ENCODE assay signal across 9 cellular contexts in genomic region chr1:148523205-148524144, GRCh38. TPM values are rescaled to one million over a fixed set of nuclear protein-coding genes. Genes with fewer than 3 reads are reported as not detected.
DNase-seq lines count a peak whose midpoint lies in the region; ATAC-seq, FAIRE-seq and TF ChIP-seq lines count a peak whose summit lies in the region.
"Not testable (repeated sequence)": the region's sequence is repeated elsewhere in the genome, so short reads cannot be mapped to it uniquely, and the experiment has no call there.
"Had no signal": no experiment of that assay in that cellular context is flagged by ENCODE, and none has a peak within 500 bp of the region (broad histone marks: within the 10 kb centered on the region; RNA-seq: fewer than 3 reads in every experiment).

No MANE protein-coding gene starts in this region.

- in situ Hi-C loops in K562 (cut with MboI): not testable (repeated sequence)

- CTCF ChIA-PET in activated CD4-positive, alpha-beta T cell treated with anti-CD3 and anti-CD28 coated beads, Interleukin-2, amount 10 ng/mL, durations not matched to agents 7 days and 5 days (lab: Charles Lee); K562 (lab: Yijun Ruan, JAX; ENCODE audit: low intra/inter-chr PET ratio): not testable (repeated sequence)

- not testable (repeated sequence) for H3K4me1 ChIP-seq in Loucy (ENCODE audit: insufficient read depth, low read length, poor library complexity, severe bottlenecking); K562 (replicated peaks in 1 of 2; ENCODE audit: control insufficient read depth in 2 of 2, insufficient read depth in 2 of 2, low read length in 2 of 2); left ventricle myocardium inferior; pancreas

- WGBS in K562 (ENCODE audit: insufficient coverage, low coverage, missing lambda C conversion rate): 41% methylated on average over 4 of the region's 35 CpGs
- 10 to 32% methylated on average over 11 to 18 of the region's 35 CpGs for WGBS in pancreas, 2 donors

- not testable (repeated sequence) for H3K36me3 ChIP-seq in Loucy (ENCODE audit: insufficient read depth, low read length); K562 (ENCODE audit: control insufficient read depth, insufficient read depth, low read length); left ventricle myocardium inferior; pancreas

- not testable (repeated sequence) for BruUV-seq in K562 (replicated peaks; lab: Mats Ljungman, UMichigan)

- not testable (repeated sequence) for H3K4me1 Mint-ChIP-seq in activated CD4-positive, alpha-beta T cell treated with anti-CD3 and anti-CD28 coated beads, Interleukin-2, amount 10 ng/mL, durations not matched to agents 7 days and 5 days

- TF ChIP-seq EP300 in K562 (IDR thresholded peaks at IDR 0.05; ENCODE audit: low read length): not testable (repeated sequence)

- H3K9ac ChIP-seq in Loucy (ENCODE audit: low read depth, low read length, poor library complexity, severe bottlenecking): peak overlapping the region; percentile 75
- not testable (repeated sequence) for H3K9ac ChIP-seq in K562 (ENCODE audit: insufficient read depth in 1 of 2, low read depth in 2 of 2, low read length in 2 of 2)

- TF ChIP-seq POLR2A in K562 (conservative IDR thresholded peaks at IDR 0.05): not testable (repeated sequence)

- not testable (repeated sequence) for TF ChIP-seq RAD21 in K562 (CRISPR knock-in tag; conservative IDR thresholded peaks at IDR 0.05 in 1 of 2, IDR thresholded peaks at IDR 0.05 in 1 of 2)

- peak overlapping the region; percentile 88 for H3K4me3 Mint-ChIP-seq in activated CD4-positive, alpha-beta T cell treated with anti-CD3 and anti-CD28 coated beads, Interleukin-2, amount 10 ng/mL, durations not matched to agents 7 days and 5 days

- ATAC-seq in GM19395 (IDR thresholded peaks at IDR 0.05; ENCODE audit: unreplicated experiment): peak; percentile 4
- ATAC-seq in HG02884 (IDR thresholded peaks at IDR 0.05; ENCODE audit: unreplicated experiment): peak; percentile 10
- peak; percentile 6; the same call in 1 of the 3 replicates for ATAC-seq in K562
- peak; percentile 25 to 44 (median 32) for ATAC-seq in pancreas

- POLR2A ChIA-PET in activated CD4-positive, alpha-beta T cell treated with anti-CD3 and anti-CD28 coated beads, Interleukin-2, amount 10 ng/mL, durations not matched to agents 7 days and 5 days (lab: Charles Lee): interaction anchor here (0.6 to 0.8 kb wide), 5 partner anchors 120 to 260 kb away, joined by 3 to 13 read pairs (median 6); no protein-coding TSS in a partner anchor
- POLR2A ChIA-PET in K562 (lab: Yijun Ruan, JAX): interaction anchor here (0.7 to 1.3 kb wide), 5 partner anchors 135 to 260 kb away, joined by 3 to 9 read pairs (median 3); no protein-coding TSS in a partner anchor

- H3K9me3 Mint-ChIP-seq in activated CD4-positive, alpha-beta T cell treated with anti-CD3 and anti-CD28 coated beads, Interleukin-2, amount 10 ng/mL, durations not matched to agents 7 days and 5 days: not testable (repeated sequence)

- H3K9me2 ChIP-seq in Loucy (replicated peaks; ENCODE audit: low read depth, low read length): not testable (repeated sequence)

- not testable (repeated sequence) for H3K27me3 Mint-ChIP-seq in activated CD4-positive, alpha-beta T cell treated with anti-CD3 and anti-CD28 coated beads, Interleukin-2, amount 10 ng/mL, durations not matched to agents 7 days and 5 days

- TF ChIP-seq CTCF in Loucy (conservative IDR thresholded peaks at IDR 0.05; ENCODE audit: low read length); K562 (IDR thresholded peaks at IDR 0.05 in 2 of 3, conservative IDR thresholded peaks at IDR 0.05 in 1 of 3; ENCODE audit: insufficient read depth in 2 of 3, low read depth in 1 of 3, low read length in 3 of 3); left ventricle myocardium inferior (IDR thresholded peaks at IDR 0.05; ENCODE audit: borderline replicate concordance); pancreas (IDR thresholded peaks at IDR 0.05): not testable (repeated sequence)

- peak; percentile 9 for DNase-seq in activated CD4-positive, alpha-beta T cell treated with anti-CD3 and anti-CD28 coated beads, Interleukin-2, amount 10 ng/mL, durations not matched to agents 7 days and 5 days
- not testable (repeated sequence) for DNase-seq in K562 (ENCODE audit: extremely low read depth in 1 of 4, low spot score in 3 of 4); left ventricle myocardium inferior; pancreas

- not testable (repeated sequence) for H3K9me1 ChIP-seq in K562 (ENCODE audit: control insufficient read depth, insufficient read depth, low read length)

- H3K36me3 Mint-ChIP-seq in activated CD4-positive, alpha-beta T cell treated with anti-CD3 and anti-CD28 coated beads, Interleukin-2, amount 10 ng/mL, durations not matched to agents 7 days and 5 days (ENCODE audit: low read depth): not testable (repeated sequence)

- H3K4me2 ChIP-seq in Loucy (ENCODE audit: low read depth, low read length, poor library complexity, severe bottlenecking): peak overlapping the region; percentile 62
- H3K4me2 ChIP-seq in K562 (ENCODE audit: insufficient read depth, low read length): not testable (repeated sequence)

- intact Hi-C loops in K562 (cut with micrococcal nuclease); left ventricle myocardium inferior (cut with micrococcal nuclease): not testable (repeated sequence)
- intact Hi-C loops in pancreas (cut with DNase I): loop anchor here in 1 of 3 donors (10.0 kb wide), 1 partner anchor 139 kb away; no protein-coding TSS in a partner anchor

- H3K27ac ChIP-seq in K562 (ENCODE audit: extremely low read depth, low read depth, low read length): not testable (repeated sequence)
- H3K27ac ChIP-seq in left ventricle myocardium inferior (replicated peaks) (peak overlapping the region; percentile 71), pancreas (peak overlapping the region in 2 of 4 donors; percentile 79 to 84)

- not testable (repeated sequence) for H3F3A ChIP-seq in Loucy (ENCODE audit: low read depth)

- H3K27me3 ChIP-seq in Loucy (ENCODE audit: insufficient read depth, low read length, poor library complexity, severe bottlenecking); K562 (ENCODE audit: control insufficient read depth in 2 of 2, insufficient read depth in 2 of 2, low read length in 2 of 2); left ventricle myocardium inferior (ENCODE audit: low read depth); pancreas: not testable (repeated sequence)

- not testable (repeated sequence) for FAIRE-seq in K562 (lab: Jason Lieb, UNC); pancreas (lab: Jason Lieb, UNC)

- not testable (repeated sequence) for H3K79me2 ChIP-seq in Loucy (ENCODE audit: insufficient read depth, low read length); K562 (ENCODE audit: control insufficient read depth, insufficient read depth, low read length)

- H3K27ac Mint-ChIP-seq in activated CD4-positive, alpha-beta T cell treated with anti-CD3 and anti-CD28 coated beads, Interleukin-2, amount 10 ng/mL, durations not matched to agents 7 days and 5 days: peak overlapping the region; percentile 95

- H3K4me3 ChIP-seq in Loucy (ENCODE audit: low read length, poor library complexity, severe bottlenecking): peak overlapping the region; percentile 70
- H3K4me3 ChIP-seq in K562, pancreas: not testable (repeated sequence)
- H3K4me3 ChIP-seq in left ventricle myocardium inferior: peak overlapping the region; percentile 63

- not testable (repeated sequence) for H4K20me1 ChIP-seq in Loucy (ENCODE audit: insufficient read depth, low read length, poor library complexity, severe bottlenecking); K562 (replicated peaks; ENCODE audit: control insufficient read depth, insufficient read depth, low read length)

- not testable (repeated sequence) for H3K9me3 ChIP-seq in Loucy (ENCODE audit: insufficient read depth, low read depth, low read length); K562 (replicated peaks; ENCODE audit: control insufficient read depth, insufficient read depth, low read depth, low read length); left ventricle myocardium inferior (replicated peaks); pancreas

- not testable (repeated sequence) for H2AFZ ChIP-seq in Loucy (ENCODE audit: low read length); K562 (ENCODE audit: low read depth, low read length)

TF ChIP-seq in K562, 482 proteins besides CTCF, POLR2A, EP300 and RAD21:
- TF ChIP-seq NONO (IDR thresholded peaks at IDR 0.05; ENCODE audit: low read depth in 2 of 2, low read length in 1 of 2): peak in 1 of 2 experiments; percentile 62; a peak in 1 of 4 replicates
TF ChIP-seq in K562: peak in this region for 1; not testable (repeated sequence) for 481.

RNA-seq across cellular contexts. Expression of gene PPIAL4G, which starts 40.4 kb away (rescaled TPM):
- total RNA-seq in activated CD4-positive, alpha-beta T cell treated with anti-CD3 and anti-CD28 coated beads, Interleukin-2, amount 10 ng/mL, durations not matched to agents 7 days and 5 days: 1 to 10 TPM in 1 of 2 experiments, under 1 TPM in 1; 0.84 to 1.1 TPM
- total RNA-seq in K562 (2011; cell fraction: chromatin; rRNA removed; ENCODE audit: low replicate concordance): not detected in 2 replicates
- total RNA-seq in K562 (2011; cell fraction: nucleolus; rRNA removed): not detected in 2 replicates
- total RNA-seq in K562 (2011; cell fraction: nucleoplasm; rRNA removed): not detected in 2 replicates
- total RNA-seq in K562 (2014; rRNA removed) (not detected in 2 replicates), K562 (2014; rRNA removed; fragmentation: Illumina TruSeq; extraction: Trizol) (not detected in 2 replicates), K562 (2015; rRNA removed; fragmentation: Illumina TruSeq; extraction: Trizol) (not detected in 2 replicates), K562 (2021) (not detected in 2 replicates), left ventricle myocardium inferior (not detected), pancreas (under 1 TPM in 1 of 6 donors, not detected in 5; 0.09 TPM)
- polyA plus RNA-seq in K562 (2011; rRNA removed) (not detected in 2 replicates), K562 (2014; fragmentation: Illumina TruSeq; extraction: Trizol) (not detected in 2 replicates), K562 (2014; fragmentation: Nextera tagmentation; extraction: Ambion mirVana) (not detected), K562 (2014; rRNA removed) (not detected in 2 replicates), pancreas (under 1 TPM in 1 of 2 donors, not detected in 1; 0.05 TPM)
- not detected in 2 replicates for polyA plus RNA-seq in K562 (2011; cell fraction: cytosol; rRNA removed)
- not detected in 2 replicates for polyA plus RNA-seq in K562 (2011; cell fraction: nucleus; rRNA removed)
- not detected in 2 replicates for polyA plus RNA-seq in K562 (2012)
- not detected in 2 replicates for polyA minus RNA-seq in K562 (2011; rRNA and poly(A)+ RNA removed)
- not detected in 2 replicates for polyA minus RNA-seq in K562 (2011; cell fraction: cytosol; rRNA and poly(A)+ RNA removed)
- polyA minus RNA-seq in K562 (2011; cell fraction: nucleus; rRNA and poly(A)+ RNA removed): not detected in 2 replicates
- total RNA-seq: lung microvascular endothelial cell, pulmonary artery endothelial cell had no signal
